In the genomic region with DNA sequence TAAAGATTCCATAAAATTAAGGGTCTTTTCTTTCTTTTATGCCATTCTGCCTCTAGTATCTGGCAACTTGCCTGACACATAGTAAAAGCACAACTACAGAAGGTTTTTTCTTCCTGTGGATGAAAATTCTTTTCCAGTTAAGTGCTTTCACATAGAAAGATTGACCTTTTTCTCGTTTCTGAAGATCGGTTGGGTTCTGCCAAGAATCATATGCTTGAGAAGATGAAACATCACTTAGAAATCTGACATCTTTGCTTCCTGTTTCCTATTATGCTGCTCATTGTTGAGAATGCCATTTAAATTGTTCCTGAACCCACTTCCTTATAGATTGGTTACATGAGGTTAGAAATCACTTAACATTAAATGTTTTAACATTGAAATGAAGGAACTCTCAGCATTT, we compare ENCODE assay signal across 15 cellular contexts. TPM values are rescaled to one million over a fixed set of nuclear protein-coding genes. Genes with fewer than 3 reads are reported as not detected.
DNase-seq lines count a peak whose midpoint lies in the region; ATAC-seq and TF ChIP-seq lines count a peak whose summit lies in the region.
"Had no signal": no experiment of that assay in that cellular context is flagged by ENCODE, and none has a peak within 500 bp of the region (broad histone marks: within the 10 kb centered on the region; RNA-seq: fewer than 3 reads in every experiment).

No MANE protein-coding gene starts in this region.

- no peaks in the 10 kb centered on the region for H3K27me3 Mint-ChIP-seq in activated CD4-positive, alpha-beta T cell treated with anti-CD3 and anti-CD28 coated beads for 36 hours
- peaks cover 3% of the 10 kb centered on the region for H3K27me3 Mint-ChIP-seq in stimulated activated naive CD8-positive, alpha-beta T cell treated with anti-CD3 and anti-CD28 coated beads, Interleukin-15, Interleukin-2, amounts not matched to agents 100 ng/mL and 50 ng/mL, for 24 hours

- DNase-seq in activated CD4-positive, alpha-beta T cell treated with anti-CD3 and anti-CD28 coated beads for 36 hours = no peak
- no peak for DNase-seq in activated CD4-positive, alpha-beta T cell treated with anti-CD3 and anti-CD28 coated beads, Interleukin-2, amount 50 U/mL, for 48 hours
- DNase-seq in fibroblast of peridontal ligament (ENCODE audit: extremely low read depth) (peak; percentile 51), suprapubic skin (ENCODE audit: low spot score in 2 of 2) (no peak), amniotic stem cell (lab: John Stamatoyannopoulos, UW) (no peak), NCI-H2081 (lab: John Stamatoyannopoulos, UW) (no peak)
- DNase-seq: activated CD4-positive, alpha-beta T cell treated with anti-CD3 and anti-CD28 coated beads, Interleukin-2, amount 50 U/mL, for 1 hour; NCI-H524; retina; uterus had no signal

- peak; percentile 61 for ATAC-seq in activated CD4-positive, alpha-beta T cell treated with anti-CD3 and anti-CD28 coated beads for 36 hours
- ATAC-seq in SK-N-SH treated with all-trans-retinoic acid at 6 μM for 48 hours = peak; percentile 56
- ATAC-seq: foreskin keratinocyte had no signal

- no peak overlapping the region for H3K4me3 ChIP-seq in suprapubic skin
- H3K4me3 ChIP-seq: uterus had no signal

- H3K4me1 ChIP-seq in suprapubic skin = peaks cover 19% of the 10 kb centered on the region

- no peaks in the 10 kb centered on the region for H3K36me3 Mint-ChIP-seq in activated CD4-positive, alpha-beta T cell treated with anti-CD3 and anti-CD28 coated beads for 36 hours (ENCODE audit: low read depth)
- no peaks in the 10 kb centered on the region for H3K36me3 Mint-ChIP-seq in stimulated activated naive CD8-positive, alpha-beta T cell treated with anti-CD3 and anti-CD28 coated beads, Interleukin-15, Interleukin-2, amounts not matched to agents 100 ng/mL and 50 ng/mL, for 24 hours (ENCODE audit: low read depth)
- H3K36me3 Mint-ChIP-seq: memory B cell had no signal

- H3K27me3 ChIP-seq in suprapubic skin = no peaks in the 10 kb centered on the region
- H3K27me3 ChIP-seq: foreskin keratinocyte, uterus had no signal

- H3K4me3 Mint-ChIP-seq in activated CD4-positive, alpha-beta T cell treated with anti-CD3 and anti-CD28 coated beads for 36 hours = no peak overlapping the region
- no peak overlapping the region for H3K4me3 Mint-ChIP-seq in stimulated activated naive CD8-positive, alpha-beta T cell treated with anti-CD3 and anti-CD28 coated beads, Interleukin-15, Interleukin-2, amounts not matched to agents 100 ng/mL and 50 ng/mL, for 24 hours
- H3K4me3 Mint-ChIP-seq: memory B cell had no signal

- POLR2A ChIA-PET in activated CD4-positive, alpha-beta T cell treated with anti-CD3 and anti-CD28 coated beads for 36 hours (lab: Charles Lee) = no interaction called here

- no peaks in the 10 kb centered on the region for H3K36me3 ChIP-seq in suprapubic skin
- H3K36me3 ChIP-seq: uterus had no signal

- TF ChIP-seq CTCF in suprapubic skin (IDR thresholded peaks at IDR 0.05) = no peak

- 8% methylated on average over 2 of the region's 2 CpGs for WGBS in suprapubic skin

- no peak for TF ChIP-seq POLR2A in suprapubic skin (IDR thresholded peaks at IDR 0.05)

- H3K9me3 Mint-ChIP-seq in activated CD4-positive, alpha-beta T cell treated with anti-CD3 and anti-CD28 coated beads for 36 hours (ENCODE audit: low read depth) = no peaks in the 10 kb centered on the region
- H3K9me3 Mint-ChIP-seq in stimulated activated naive CD8-positive, alpha-beta T cell treated with anti-CD3 and anti-CD28 coated beads, Interleukin-15, Interleukin-2, amounts not matched to agents 100 ng/mL and 50 ng/mL, for 24 hours = no peaks in the 10 kb centered on the region
- H3K9me3 Mint-ChIP-seq: memory B cell had no signal

- CTCF ChIA-PET in activated CD4-positive, alpha-beta T cell treated with anti-CD3 and anti-CD28 coated beads for 36 hours (lab: Charles Lee) = interaction anchor here (1.2 to 1.3 kb wide), 2 partner anchors 16 to 56 kb away, joined by 3 read pairs; no protein-coding TSS in a partner anchor

- H3K9me3 ChIP-seq in suprapubic skin = no peaks in the 10 kb centered on the region
- H3K9me3 ChIP-seq: uterus had no signal

- TF ChIP-seq EP300 in suprapubic skin (IDR thresholded peaks at IDR 0.05) = no peak

- H3K27ac ChIP-seq in suprapubic skin = no peak overlapping the region
- H3K27ac ChIP-seq: foreskin keratinocyte had no signal

- intact Hi-C loops in activated CD4-positive, alpha-beta T cell treated with anti-CD3 and anti-CD28 coated beads for 36 hours (cut with DNase I, micrococcal nuclease) = loop anchor here in 1 of 2 experiments (5.0 kb wide), 1 partner anchor 48 kb away; no protein-coding TSS in a partner anchor

- H3K4me1 Mint-ChIP-seq in activated CD4-positive, alpha-beta T cell treated with anti-CD3 and anti-CD28 coated beads for 36 hours = peaks cover 17% of the 10 kb centered on the region
- peaks cover 30% of the 10 kb centered on the region for H3K4me1 Mint-ChIP-seq in stimulated activated naive CD8-positive, alpha-beta T cell treated with anti-CD3 and anti-CD28 coated beads, Interleukin-15, Interleukin-2, amounts not matched to agents 100 ng/mL and 50 ng/mL, for 24 hours (ENCODE audit: low read depth)

- H3K27ac Mint-ChIP-seq in activated CD4-positive, alpha-beta T cell treated with anti-CD3 and anti-CD28 coated beads for 36 hours = peak overlapping the region; percentile 31
- H3K27ac Mint-ChIP-seq in stimulated activated naive CD8-positive, alpha-beta T cell treated with anti-CD3 and anti-CD28 coated beads, Interleukin-15, Interleukin-2, amounts not matched to agents 100 ng/mL and 50 ng/mL, for 24 hours = peak overlapping the region; percentile 72
- H3K27ac Mint-ChIP-seq: memory B cell had no signal

TF ChIP-seq in SK-N-SH treated with all-trans-retinoic acid at 6 μM for 48 hours, 23 proteins besides CTCF, POLR2A, EP300 and RAD21:
- TF ChIP-seq, protein P1, sequence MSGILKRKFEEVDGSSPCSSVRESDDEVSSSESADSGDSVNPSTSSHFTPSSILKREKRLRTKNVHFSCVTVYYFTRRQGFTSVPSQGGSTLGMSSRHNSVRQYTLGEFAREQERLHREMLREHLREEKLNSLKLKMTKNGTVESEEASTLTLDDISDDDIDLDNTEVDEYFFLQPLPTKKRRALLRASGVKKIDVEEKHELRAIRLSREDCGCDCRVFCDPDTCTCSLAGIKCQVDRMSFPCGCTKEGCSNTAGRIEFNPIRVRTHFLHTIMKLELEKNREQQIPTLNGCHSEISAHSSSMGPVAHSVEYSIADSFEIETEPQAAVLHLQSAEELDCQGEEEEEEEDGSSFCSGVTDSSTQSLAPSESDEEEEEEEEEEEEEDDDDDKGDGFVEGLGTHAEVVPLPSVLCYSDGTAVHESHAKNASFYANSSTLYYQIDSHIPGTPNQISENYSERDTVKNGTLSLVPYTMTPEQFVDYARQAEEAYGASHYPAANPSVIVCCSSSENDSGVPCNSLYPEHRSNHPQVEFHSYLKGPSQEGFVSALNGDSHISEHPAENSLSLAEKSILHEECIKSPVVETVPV (CRISPR knock-in tag; IDR thresholded peaks at IDR 0.05) = no peak
- TF ChIP-seq TOX (CRISPR knock-in tag; IDR thresholded peaks at IDR 0.05; ENCODE audit: borderline replicate concordance) = 0 out of 2 replicates have a peak, but pooled peaks have one; percentile 49
- TF ChIP-seq GLIS3 (CRISPR knock-in tag; IDR thresholded peaks at IDR 0.05) = no peak
- TF ChIP-seq, protein P2, sequence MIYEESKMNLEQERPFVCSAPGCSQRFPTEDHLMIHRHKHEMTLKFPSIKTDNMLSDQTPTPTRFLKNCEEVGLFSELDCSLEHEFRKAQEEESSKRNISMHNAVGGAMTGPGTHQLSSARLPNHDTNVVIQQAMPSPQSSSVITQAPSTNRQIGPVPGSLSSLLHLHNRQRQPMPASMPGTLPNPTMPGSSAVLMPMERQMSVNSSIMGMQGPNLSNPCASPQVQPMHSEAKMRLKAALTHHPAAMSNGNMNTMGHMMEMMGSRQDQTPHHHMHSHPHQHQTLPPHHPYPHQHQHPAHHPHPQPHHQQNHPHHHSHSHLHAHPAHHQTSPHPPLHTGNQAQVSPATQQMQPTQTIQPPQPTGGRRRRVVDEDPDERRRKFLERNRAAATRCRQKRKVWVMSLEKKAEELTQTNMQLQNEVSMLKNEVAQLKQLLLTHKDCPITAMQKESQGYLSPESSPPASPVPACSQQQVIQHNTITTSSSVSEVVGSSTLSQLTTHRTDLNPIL (CRISPR knock-in tag; IDR thresholded peaks at IDR 0.05; ENCODE audit: low read depth) = no peak
- peak; percentile 83 for TF ChIP-seq ISL1 (CRISPR knock-in tag; IDR thresholded peaks at IDR 0.05)
- TF ChIP-seq, protein P3, sequence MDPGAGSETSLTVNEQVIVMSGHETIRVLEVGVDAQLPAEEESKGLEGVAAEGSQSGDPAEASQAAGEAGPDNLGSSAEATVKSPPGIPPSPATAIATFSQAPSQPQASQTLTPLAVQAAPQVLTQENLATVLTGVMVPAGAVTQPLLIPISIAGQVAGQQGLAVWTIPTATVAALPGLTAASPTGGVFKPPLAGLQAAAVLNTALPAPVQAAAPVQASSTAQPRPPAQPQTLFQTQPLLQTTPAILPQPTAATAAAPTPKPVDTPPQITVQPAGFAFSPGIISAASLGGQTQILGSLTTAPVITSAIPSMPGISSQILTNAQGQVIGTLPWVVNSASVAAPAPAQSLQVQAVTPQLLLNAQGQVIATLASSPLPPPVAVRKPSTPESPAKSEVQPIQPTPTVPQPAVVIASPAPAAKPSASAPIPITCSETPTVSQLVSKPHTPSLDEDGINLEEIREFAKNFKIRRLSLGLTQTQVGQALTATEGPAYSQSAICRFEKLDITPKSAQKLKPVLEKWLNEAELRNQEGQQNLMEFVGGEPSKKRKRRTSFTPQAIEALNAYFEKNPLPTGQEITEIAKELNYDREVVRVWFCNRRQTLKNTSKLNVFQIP (CRISPR knock-in tag; IDR thresholded peaks at IDR 0.05; ENCODE audit: borderline replicate concordance, low read depth) = no peak
- no peak for TF ChIP-seq ZNF8 (CRISPR knock-in tag; IDR thresholded peaks at IDR 0.05)

RNA-seq across cellular contexts. Expression of a gene that starts 26.3 kb away (rescaled TPM):
- total RNA-seq in activated CD4-positive, alpha-beta T cell treated with anti-CD3 and anti-CD28 coated beads for 36 hours = not detected
- total RNA-seq in suprapubic skin = 100 to 1,000 TPM; 250 to 300 (median 290) TPM
- total RNA-seq: LHCN-M2 had no signal

Comparison
In these comparisons a context has a peak if more than half of its experiments do, and no peak if none do; other contexts are left out.
1. RNA of a gene that starts 26.3 kb away (total RNA-seq): 250 to 300 TPM in suprapubic skin; not detected in activated CD4-positive, alpha-beta T cell treated with anti-CD3 and anti-CD28 coated beads for 36 hours; every median in the first group is over 100 times any median in the second.